In genomic region chr10:101818119-101818957, GRCh38 we compare ENCODE assay signal across 1 cellular context.
TF ChIP-seq lines count a peak whose summit lies in the region.

Gene OGA (minus strand): TSS chr10:101818444. CDS start chr10:101818022, 422 bp downstream.

TF ChIP-seq in HepG2, 621 proteins besides CTCF, POLR2A, EP300 and RAD21 (continued from another document and continues in another):
- peak; percentile 69 for TF ChIP-seq YEATS4 (CRISPR knock-in tag; IDR thresholded peaks at IDR 0.05; ENCODE audit: borderline replicate concordance)
- no peak for TF ChIP-seq BATF2 (CRISPR knock-in tag; IDR thresholded peaks at IDR 0.05)
- TF ChIP-seq TIGD3 (CRISPR knock-in tag; IDR thresholded peaks at IDR 0.05; ENCODE audit: borderline replicate concordance) = peak; percentile 72; the same call in 1 of the 2 replicates
- no peak; the same call in 1 of the 2 replicates for TF ChIP-seq AKAP8 (CRISPR knock-in tag; IDR thresholded peaks at IDR 0.05)
- TF ChIP-seq SYNCRIP (IDR thresholded peaks at IDR 0.05; ENCODE audit: insufficient read depth, low read depth, low read length) = no peak
- peak; percentile 73; the same call in 1 of the 2 replicates for TF ChIP-seq SPEN (CRISPR knock-in tag; IDR thresholded peaks at IDR 0.05; ENCODE audit: low read depth)
- peak; percentile 91 for TF ChIP-seq SAP130 (CRISPR knock-in tag; IDR thresholded peaks at IDR 0.05; ENCODE audit: low read depth)
- TF ChIP-seq ZNF274 (CRISPR knock-in tag; IDR thresholded peaks at IDR 0.05) = peak; percentile 45; the same call in 1 of the 2 replicates
- TF ChIP-seq HIC2 (CRISPR knock-in tag; IDR thresholded peaks at IDR 0.05; ENCODE audit: low read depth) = peak; percentile 72; the same call in 1 of the 2 replicates
- TF ChIP-seq DMTF1 (CRISPR knock-in tag; IDR thresholded peaks at IDR 0.05) = peak; percentile 95; the same call in 1 of the 2 replicates
- 0 out of 2 replicates have a peak, but pooled peaks have one; percentile 45 for TF ChIP-seq ZNF761 (CRISPR knock-in tag; conservative IDR thresholded peaks at IDR 0.05)
- TF ChIP-seq ZNF558 (CRISPR knock-in tag; IDR thresholded peaks at IDR 0.05; ENCODE audit: borderline replicate concordance) = peak; percentile 19
- peak; percentile 63 for TF ChIP-seq FOXA3 (CRISPR knock-in tag; IDR thresholded peaks at IDR 0.05)
- TF ChIP-seq NFE2 (CRISPR knock-in tag; IDR thresholded peaks at IDR 0.05) = no peak
- TF ChIP-seq RBFOX2 (IDR thresholded peaks at IDR 0.05; ENCODE audit: low read depth, low read length) = peak; percentile 79
- TF ChIP-seq ZFP90 (CRISPR knock-in tag; IDR thresholded peaks at IDR 0.05; ENCODE audit: borderline replicate concordance) = peak; percentile 79
- peak; percentile 87; the same call in 1 of the 2 replicates for TF ChIP-seq PCBP1 (IDR thresholded peaks at IDR 0.05; ENCODE audit: borderline replicate concordance, low read depth, low read length)
- 0 out of 2 replicates have a peak, but pooled peaks have one; percentile 5 for TF ChIP-seq RARA (CRISPR knock-in tag; IDR thresholded peaks at IDR 0.05)
- no peak for TF ChIP-seq JUNB (CRISPR knock-in tag; IDR thresholded peaks at IDR 0.05; ENCODE audit: borderline replicate concordance)
- TF ChIP-seq ELF3 (CRISPR knock-in tag; IDR thresholded peaks at IDR 0.05) = peak; percentile 48; the same call in 1 of the 2 replicates
- no peak for TF ChIP-seq ZNF646 (CRISPR knock-in tag; IDR thresholded peaks at IDR 0.05)
- TF ChIP-seq FOXA1 (IDR thresholded peaks at IDR 0.05) = no peak
- peak; percentile 63 for TF ChIP-seq FOXA1 (CRISPR knock-in tag; IDR thresholded peaks at IDR 0.05)
- no peak for TF ChIP-seq ZNF737 (CRISPR knock-in tag; IDR thresholded peaks at IDR 0.05; ENCODE audit: borderline replicate concordance)
- no peak; the same call in 1 of the 2 replicates for TF ChIP-seq ZNF460 (CRISPR knock-in tag; IDR thresholded peaks at IDR 0.05; ENCODE audit: borderline replicate concordance)
- TF ChIP-seq ZNF703 (CRISPR knock-in tag; IDR thresholded peaks at IDR 0.05; ENCODE audit: borderline replicate concordance) = no peak; the same call in 1 of the 2 replicates
- TF ChIP-seq RBM22 (optimal IDR thresholded peaks at IDR 0.05; ENCODE audit: low read length) = no peak
- TF ChIP-seq ZNF160 (CRISPR knock-in tag; IDR thresholded peaks at IDR 0.05) = peak; percentile 25; the same call in 1 of the 2 replicates
- peak; percentile 80 for TF ChIP-seq ZNF746 (CRISPR knock-in tag; IDR thresholded peaks at IDR 0.05)
- TF ChIP-seq ZNF136 (CRISPR knock-in tag; IDR thresholded peaks at IDR 0.05; ENCODE audit: low read depth) = 0 out of 2 replicates have a peak, but pooled peaks have one; percentile 46
- TF ChIP-seq ZNF350 (CRISPR knock-in tag; IDR thresholded peaks at IDR 0.05; ENCODE audit: borderline replicate concordance, low read depth) = peak; percentile 81; the same call in 1 of the 2 replicates
- no peak for TF ChIP-seq NCOR1 (IDR thresholded peaks at IDR 0.05; ENCODE audit: borderline replicate concordance, low read length)
- TF ChIP-seq HNF1B (CRISPR knock-in tag; IDR thresholded peaks at IDR 0.05) = peak; percentile 97
- peak; percentile 17; the same call in 1 of the 2 replicates for TF ChIP-seq PITX1 (CRISPR knock-in tag; IDR thresholded peaks at IDR 0.05)
- TF ChIP-seq ZFP37 (CRISPR knock-in tag; IDR thresholded peaks at IDR 0.05; ENCODE audit: borderline replicate concordance) = peak; percentile 74; the same call in 1 of the 2 replicates
- TF ChIP-seq HNRNPUL1 (IDR thresholded peaks at IDR 0.05; ENCODE audit: low read depth, low read length) = no peak
- TF ChIP-seq HDAC1 (CRISPR knock-in tag; IDR thresholded peaks at IDR 0.05) = peak; percentile 92
- no peak for TF ChIP-seq NFAT5 (CRISPR knock-in tag; IDR thresholded peaks at IDR 0.05)
- peak; percentile 72 for TF ChIP-seq XRCC5 (optimal IDR thresholded peaks at IDR 0.05; ENCODE audit: low read length)
